ENCODE assay signal across 22 cellular contexts in the genomic region with DNA sequence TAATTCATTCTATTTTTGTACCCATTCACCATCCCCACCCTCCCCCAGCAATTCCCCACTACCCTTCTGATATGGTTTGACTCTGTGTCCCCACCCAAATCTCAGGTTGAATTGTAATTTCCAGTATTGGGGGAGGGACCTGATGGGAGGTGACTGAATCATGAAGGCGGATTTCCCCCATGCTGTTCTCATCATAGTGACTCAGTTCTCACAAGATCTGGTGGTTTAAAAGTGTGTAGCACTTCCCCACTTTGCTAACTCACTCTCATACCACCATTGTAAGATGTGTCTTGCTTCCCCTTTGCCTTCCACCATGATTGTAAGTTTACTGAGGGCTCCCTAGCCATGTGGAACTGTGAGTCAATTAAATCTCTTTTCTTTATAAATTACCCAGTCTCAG. TPM values are rescaled to one million over a fixed set of nuclear protein-coding genes. Genes with fewer than 3 reads are reported as not detected.
DNase-seq lines count a peak whose midpoint lies in the region; ATAC-seq, FAIRE-seq and TF ChIP-seq lines count a peak whose summit lies in the region.
"Had no signal": no experiment of that assay in that cellular context is flagged by ENCODE, and none has a peak within 500 bp of the region (broad histone marks: within the 10 kb centered on the region; RNA-seq: fewer than 3 reads in every experiment).

No MANE protein-coding gene starts in this region.

- TF ChIP-seq EP300 in HepG2 (IDR thresholded peaks at IDR 0.05; ENCODE audit: low read depth in 2 of 2, low read length in 2 of 2) (no peak), HepG2 (CRISPR knock-in tag; IDR thresholded peaks at IDR 0.05; ENCODE audit: borderline replicate concordance) (no peak)

- TF ChIP-seq POLR2A in HepG2 (IDR thresholded peaks at IDR 0.05; ENCODE audit: insufficient read depth in 1 of 2, low read depth in 2 of 2, low read length in 2 of 2), result no peak
- TF ChIP-seq POLR2A in right lobe of liver (IDR thresholded peaks at IDR 0.05), result no peak

- FAIRE-seq in HepG2 (lab: Jason Lieb, UNC), result no peak
- FAIRE-seq: D721Med, islet of Langerhans had no signal

- H3K9ac ChIP-seq in HepG2 (ENCODE audit: insufficient read depth, low read depth, low read length), result no peak overlapping the region

- intact Hi-C loops in HepG2 (cut with micrococcal nuclease; ENCODE audit: unreplicated experiment), result no loop called here
- intact Hi-C loops in right lobe of liver (cut with DNase I), result no loop called here

- H3K27ac Mint-ChIP-seq in T-helper 2 cell treated with Interferon-gamma antibody and Interleukin-4, amounts not matched to agents 5 μg/mL and 100 μg/mL, for 36 hours, result no peak overlapping the region
- H3K27ac Mint-ChIP-seq: activated naive CD8-positive, alpha-beta T cell treated with anti-CD3 and anti-CD28 coated beads, Interleukin-2, amount 10 ng/mL, durations not matched to agents 7 days and 5 days; B cell; nephron had no signal

- H3K4me1 ChIP-seq in HepG2 (ENCODE audit: insufficient read depth, low read length) (peaks cover 22% of the 10 kb centered on the region), right lobe of liver (peaks cover 0 to 10% (median 0%) of the 10 kb centered on the region in 4 donors)
- H3K4me1 ChIP-seq: esophagus squamous epithelium, heart left ventricle, prostate gland, tibial artery had no signal

- ATAC-seq in HepG2 (no peak), right lobe of liver (no peak), HG03159 (IDR thresholded peaks at IDR 0.05; ENCODE audit: unreplicated experiment) (no peak)
- peak; percentile 95 for ATAC-seq in stimulated activated naive CD8-positive, alpha-beta T cell treated with anti-CD3 and anti-CD28 coated beads, Interleukin-15, Interleukin-2, amounts not matched to agents 100 U/mL and 50 U/mL, for 24 hours
- ATAC-seq: heart left ventricle had no signal

- 86% methylated on average over 1 of the region's 1 CpG for WGBS in HepG2 (ENCODE audit: low lambda C conversion rate)
- WGBS in right lobe of liver (ENCODE audit: insufficient coverage, low coverage, low lambda C conversion rate, missing lambda C conversion rate), result 100% methylated on average over 1 of the region's 1 CpG

- H3K36me3 Mint-ChIP-seq in T-helper 2 cell treated with Interferon-gamma antibody and Interleukin-4, amounts not matched to agents 5 μg/mL and 100 μg/mL, for 36 hours (ENCODE audit: low read depth), result peaks cover 11% of the 10 kb centered on the region

- no peak overlapping the region for H3K27ac ChIP-seq in HepG2 (ENCODE audit: extremely low read length, insufficient read depth, low read length)
- no peak overlapping the region for H3K27ac ChIP-seq in right lobe of liver
- H3K27ac ChIP-seq: esophagus squamous epithelium, heart left ventricle, prostate gland, tibial artery, WERI-Rb-1 had no signal

- H3K9me3 ChIP-seq in HepG2 (ENCODE audit: low read length) (peaks cover 25% of the 10 kb centered on the region), right lobe of liver (no peaks in the 10 kb centered on the region)
- H3K9me3 ChIP-seq: prostate gland had no signal

- no peak overlapping the region for H2AFZ ChIP-seq in HepG2 (ENCODE audit: low read length)

- BruUV-seq in HepG2 (replicated peaks; lab: Mats Ljungman, UMichigan), result no TSS peak

- in situ Hi-C loops in HepG2 (cut with HindIII; ENCODE audit: extremely low pct_ligation_motif_present, low pct_unique_long_range_greater_than_20kb), result no loop called here

- no peaks in the 10 kb centered on the region for H3K4me1 Mint-ChIP-seq in T-helper 2 cell treated with Interferon-gamma antibody and Interleukin-4, amounts not matched to agents 5 μg/mL and 100 μg/mL, for 36 hours (ENCODE audit: low read depth)
- H3K4me1 Mint-ChIP-seq: activated naive CD8-positive, alpha-beta T cell treated with anti-CD3 and anti-CD28 coated beads, Interleukin-2, amount 10 ng/mL, durations not matched to agents 7 days and 5 days; B cell; nephron had no signal

- TF ChIP-seq RAD21 in HepG2 (CRISPR knock-in tag; IDR thresholded peaks at IDR 0.05), result no peak

- no peaks in the 10 kb centered on the region for H4K20me1 ChIP-seq in HepG2 (ENCODE audit: insufficient read depth, low read length)

- H3K4me3 Mint-ChIP-seq in T-helper 2 cell treated with Interferon-gamma antibody and Interleukin-4, amounts not matched to agents 5 μg/mL and 100 μg/mL, for 36 hours, result no peak overlapping the region
- H3K4me3 Mint-ChIP-seq: activated naive CD8-positive, alpha-beta T cell treated with anti-CD3 and anti-CD28 coated beads, Interleukin-2, amount 10 ng/mL, durations not matched to agents 7 days and 5 days; B cell; nephron had no signal

- POLR2A ChIA-PET in HepG2 (lab: Yijun Ruan, JAX), result no interaction called here

- no peak overlapping the region for H3K4me2 ChIP-seq in HepG2 (ENCODE audit: low read depth, low read length)

- no peak for DNase-seq in HepG2 (ENCODE audit: low spot score)
- DNase-seq in right lobe of liver, result no peak
- DNase-seq in T-helper 2 cell treated with Interferon-gamma antibody and Interleukin-4, amounts not matched to agents 5 μg/mL and 100 μg/mL, for 36 hours (ENCODE audit: low spot score), result peak; percentile 36
- DNase-seq in epithelial cell of esophagus (ENCODE audit: low read depth), result peak; percentile 23
- DNase-seq in stimulated activated naive CD8-positive, alpha-beta T cell treated with anti-CD3 and anti-CD28 coated beads, Interleukin-15, Interleukin-2, amounts not matched to agents 100 U/mL and 50 U/mL, for 24 hours, result peak; percentile 32
- no peak for DNase-seq in nucleus accumbens (lab: John Stamatoyannopoulos, UW)
- DNase-seq: activated naive CD8-positive, alpha-beta T cell treated with anti-CD3 and anti-CD28 coated beads, Interleukin-2, amount 10 ng/mL, durations not matched to agents 7 days and 5 days; esophagus squamous epithelium; GDM1; heart left ventricle; NCI-H1694; NCI-H446 treated with DMSO at 0.1 percent for 48 hours; tibial artery; WERI-Rb-1 had no signal

- H3K27me3 ChIP-seq in HepG2 (ENCODE audit: control insufficient read depth in 1 of 2, insufficient read depth in 2 of 2, low read length in 2 of 2) (no peaks in the 10 kb centered on the region), right lobe of liver (no peaks in the 10 kb centered on the region)
- H3K27me3 ChIP-seq: esophagus squamous epithelium, heart left ventricle, tibial artery had no signal

- CTCF ChIA-PET in HepG2 (lab: Yijun Ruan, JAX; ENCODE audit: low intra/inter-chr PET ratio, low total read pairs), result no interaction called here

- H3K4me3 ChIP-seq in HepG2 (replicated peaks in 1 of 3; ENCODE audit: insufficient read depth in 1 of 3, low read depth in 2 of 3, low read length in 3 of 3) (no peak overlapping the region), right lobe of liver (no peak overlapping the region), epithelial cell of esophagus (ENCODE audit: low read length) (no peak overlapping the region)
- H3K4me3 ChIP-seq: esophagus squamous epithelium, heart left ventricle, prostate gland, tibial artery had no signal

- no peak for TF ChIP-seq CTCF in HepG2 (CRISPR knock-in tag; IDR thresholded peaks at IDR 0.05)
- no peak for TF ChIP-seq CTCF in right lobe of liver (IDR thresholded peaks at IDR 0.05)
- TF ChIP-seq CTCF in epithelial cell of esophagus (IDR thresholded peaks at IDR 0.05; ENCODE audit: insufficient read depth, low read depth, low read length, missing control alignments), result no peak

- H3K27me3 Mint-ChIP-seq in T-helper 2 cell treated with Interferon-gamma antibody and Interleukin-4, amounts not matched to agents 5 μg/mL and 100 μg/mL, for 36 hours (ENCODE audit: low read depth), result no peaks in the 10 kb centered on the region
- H3K27me3 Mint-ChIP-seq: activated naive CD8-positive, alpha-beta T cell treated with anti-CD3 and anti-CD28 coated beads, Interleukin-2, amount 10 ng/mL, durations not matched to agents 7 days and 5 days; B cell had no signal

- no peaks in the 10 kb centered on the region for H3K79me2 ChIP-seq in HepG2 (ENCODE audit: insufficient read depth, low read length)

- H3K9me3 Mint-ChIP-seq in T-helper 2 cell treated with Interferon-gamma antibody and Interleukin-4, amounts not matched to agents 5 μg/mL and 100 μg/mL, for 36 hours, result peaks cover 26% of the 10 kb centered on the region

- no peaks in the 10 kb centered on the region for H3K36me3 ChIP-seq in HepG2 (replicated peaks in 1 of 2; ENCODE audit: control insufficient read depth in 1 of 2, insufficient read depth in 2 of 2, low read length in 2 of 2)
- H3K36me3 ChIP-seq in right lobe of liver, result no peaks in the 10 kb centered on the region
- H3K36me3 ChIP-seq: heart left ventricle, prostate gland, tibial artery, WERI-Rb-1 had no signal

RNA-seq across cellular contexts. Expression of gene TESK1, which starts 25.9 kb away (rescaled TPM):
- total RNA-seq in HepG2 (2016; rRNA removed; fragmentation: Illumina TruSeq; extraction: Trizol), result 3.1 and 7.3 TPM in 2 replicates
- total RNA-seq in HepG2 (2016; cell fraction: cytosol; rRNA removed; fragmentation: Illumina TruSeq; extraction: Trizol; ENCODE audit: low read depth), result 8.5 and 8.9 TPM in 2 replicates
- total RNA-seq in HepG2 (2016; cell fraction: insoluble cytoplasmic fraction; rRNA removed; fragmentation: Illumina TruSeq; extraction: Trizol), result 3.0 and 7.7 TPM in 2 replicates
- total RNA-seq in HepG2 (2016; cell fraction: membrane; rRNA removed; fragmentation: Illumina TruSeq; extraction: Trizol), result 12.5 and 13.0 TPM in 2 replicates
- 8.3 and 9.6 TPM in 2 replicates for total RNA-seq in HepG2 (2016; cell fraction: nucleus; rRNA removed; fragmentation: Illumina TruSeq; extraction: Trizol)
- 13.6 and 17.7 TPM in 2 replicates for polyA plus RNA-seq in HepG2 (2011; rRNA removed)
- 7.5 and 8.6 TPM in 2 replicates for polyA plus RNA-seq in HepG2 (2011; cell fraction: cytosol; rRNA removed)
- polyA plus RNA-seq in HepG2 (2011; cell fraction: nucleus; rRNA removed), result 84.3 and 90.2 TPM in 2 replicates
- polyA plus RNA-seq in HepG2 (2012), result 16.5 and 24.7 TPM in 2 replicates
- polyA plus RNA-seq in HepG2 (2016; cell fraction: cytosol; fragmentation: Illumina TruSeq; extraction: Trizol; ENCODE audit: low read depth), result 12.4 and 13.5 TPM in 2 replicates
- 7.5 and 8.7 TPM in 2 replicates for polyA plus RNA-seq in HepG2 (2016; cell fraction: insoluble cytoplasmic fraction; fragmentation: Illumina TruSeq; extraction: Trizol; ENCODE audit: low read depth)
- 19.0 and 21.4 TPM in 2 replicates for polyA plus RNA-seq in HepG2 (2016; cell fraction: membrane; fragmentation: Illumina TruSeq; extraction: Trizol; ENCODE audit: low read depth)
- 34.7 and 41.3 TPM in 2 replicates for polyA plus RNA-seq in HepG2 (2016; cell fraction: nucleus; fragmentation: Illumina TruSeq; extraction: Trizol; ENCODE audit: insufficient read depth, low read depth)
- polyA minus RNA-seq in HepG2 (2011; rRNA and poly(A)+ RNA removed; ENCODE audit: low replicate concordance), result 11.7 and 13.6 TPM in 2 replicates
- 4.0 and 5.1 TPM in 2 replicates for polyA minus RNA-seq in HepG2 (2011; cell fraction: cytosol; rRNA and poly(A)+ RNA removed)
- 20.6 and 20.9 TPM in 2 replicates for polyA minus RNA-seq in HepG2 (2011; cell fraction: nucleus; rRNA and poly(A)+ RNA removed)
- total RNA-seq in right lobe of liver, result 10 to 100 TPM; 10.7 to 17.2 (median 13.4) TPM

RNA-seq across cellular contexts. Expression of gene CD72, which starts 39.1 kb away (rescaled TPM):
- total RNA-seq in HepG2 (2016; rRNA removed; fragmentation: Illumina TruSeq; extraction: Trizol), result 0.18 TPM in 1 of 2 replicates, not detected in the other
- total RNA-seq in HepG2 (2016; cell fraction: cytosol; rRNA removed; fragmentation: Illumina TruSeq; extraction: Trizol; ENCODE audit: low read depth), result not detected in 2 replicates
- total RNA-seq in HepG2 (2016; cell fraction: insoluble cytoplasmic fraction; rRNA removed; fragmentation: Illumina TruSeq; extraction: Trizol), result 0.17 TPM in 1 of 2 replicates, not detected in the other
- not detected in 2 replicates for total RNA-seq in HepG2 (2016; cell fraction: membrane; rRNA removed; fragmentation: Illumina TruSeq; extraction: Trizol)
- total RNA-seq in HepG2 (2016; cell fraction: nucleus; rRNA removed; fragmentation: Illumina TruSeq; extraction: Trizol), result 1.0 TPM in 1 of 2 replicates, not detected in the other
- 0.82 and 1.1 TPM in 2 replicates for polyA plus RNA-seq in HepG2 (2011; rRNA removed)
- polyA plus RNA-seq in HepG2 (2011; cell fraction: cytosol; rRNA removed), result 0.19 and 0.32 TPM in 2 replicates
- polyA plus RNA-seq in HepG2 (2011; cell fraction: nucleus; rRNA removed), result 2.3 and 3.2 TPM in 2 replicates
- 0.19 and 0.71 TPM in 2 replicates for polyA plus RNA-seq in HepG2 (2012)
- not detected in 2 replicates for polyA plus RNA-seq in HepG2 (2016; cell fraction: cytosol; fragmentation: Illumina TruSeq; extraction: Trizol; ENCODE audit: low read depth)
- polyA plus RNA-seq in HepG2 (2016; cell fraction: insoluble cytoplasmic fraction; fragmentation: Illumina TruSeq; extraction: Trizol; ENCODE audit: low read depth), result not detected in 2 replicates
- not detected in 2 replicates for polyA plus RNA-seq in HepG2 (2016; cell fraction: membrane; fragmentation: Illumina TruSeq; extraction: Trizol; ENCODE audit: low read depth)
- 0.67 TPM in 1 of 2 replicates, not detected in the other for polyA plus RNA-seq in HepG2 (2016; cell fraction: nucleus; fragmentation: Illumina TruSeq; extraction: Trizol; ENCODE audit: insufficient read depth, low read depth)
- 0.23 and 0.64 TPM in 2 replicates for polyA minus RNA-seq in HepG2 (2011; rRNA and poly(A)+ RNA removed; ENCODE audit: low replicate concordance)
- polyA minus RNA-seq in HepG2 (2011; cell fraction: cytosol; rRNA and poly(A)+ RNA removed), result not detected in 2 replicates
- 1.7 and 2.4 TPM in 2 replicates for polyA minus RNA-seq in HepG2 (2011; cell fraction: nucleus; rRNA and poly(A)+ RNA removed)
- 1 to 10 TPM in 4 of 6 experiments, under 1 TPM in 2; 0.60 to 6.9 (median 2.3) TPM for total RNA-seq in right lobe of liver
- total RNA-seq: HT-29, lung microvascular endothelial cell had no signal

Comparison
In these comparisons a context has a peak if more than half of its experiments do, and no peak if none do; other contexts are left out.
1. DNase-seq: peak in T-helper 2 cell treated with Interferon-gamma antibody and Interleukin-4, amounts not matched to agents 5 μg/mL and 100 μg/mL, for 36 hours (single experiment), epithelial cell of esophagus (single experiment) and stimulated activated naive CD8-positive, alpha-beta T cell treated with anti-CD3 and anti-CD28 coated beads, Interleukin-15, Interleukin-2, amounts not matched to agents 100 U/mL and 50 U/mL, for 24 hours (single experiment); none in HepG2 (single experiment), right lobe of liver (0 of 3) and nucleus accumbens (0 of 56).